ENCODE assay signal across 9 cellular contexts in the genomic region with DNA sequence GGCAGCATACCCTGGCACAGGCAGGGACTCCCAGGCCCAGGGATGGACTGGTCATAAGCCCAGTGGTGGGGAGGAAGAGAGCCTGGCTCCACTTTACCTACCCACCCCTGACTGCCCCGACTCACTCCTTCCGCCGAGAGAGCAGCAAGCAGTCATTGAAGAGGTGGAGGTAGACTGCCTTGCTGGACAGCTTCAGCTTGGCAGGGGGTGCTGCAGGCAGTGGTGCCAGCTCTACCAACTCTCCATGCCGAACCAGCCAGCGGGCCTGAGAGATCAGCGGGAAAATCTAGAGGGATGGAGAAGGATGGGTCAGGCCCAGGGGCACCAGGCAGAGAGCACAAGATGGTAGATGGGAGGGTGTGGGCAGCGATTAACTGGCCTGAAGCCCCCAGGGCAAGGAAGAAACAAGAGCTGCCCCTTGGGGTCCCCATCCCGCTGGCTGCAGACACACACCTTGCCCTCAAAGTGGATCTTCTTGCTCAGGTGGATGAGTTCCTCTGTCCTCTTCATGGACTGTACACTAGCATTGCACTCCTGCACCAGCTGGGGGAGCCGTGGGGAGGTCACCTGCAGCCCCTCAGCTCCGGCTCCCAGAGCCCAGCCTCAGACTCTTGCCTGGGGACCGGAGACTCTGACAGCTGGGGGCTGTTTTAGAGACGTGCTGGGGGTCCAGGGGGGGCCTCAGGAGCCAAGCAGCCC.
DNase-seq lines count a peak whose midpoint lies in the region; ATAC-seq and TF ChIP-seq lines count a peak whose summit lies in the region.
"Had no signal": no experiment of that assay in that cellular context is flagged by ENCODE, and none has a peak within 500 bp of the region (broad histone marks: within the 10 kb centered on the region; RNA-seq: fewer than 3 reads in every experiment).

No MANE protein-coding gene starts in this region.

- H3K27me3 Mint-ChIP-seq in T-helper 1 cell treated with Interleukin-12 subunit alpha and Interleukin-12 subunit beta and Interleukin-4 antibody, amounts not matched to agents 30 μg/mL and 1 μg/mL, for 36 hours (ENCODE audit: low read depth), result no peaks in the 10 kb centered on the region
- H3K27me3 Mint-ChIP-seq in stimulated activated naive B cell treated with anti-CD40 and anti-IgM and Interleukin-4, amounts not matched to agents 10 μg/mL and 1 μg/mL and 100 μg/mL, for 72 hours, result no peaks in the 10 kb centered on the region

- H3K4me3 ChIP-seq in GM12864 (ENCODE audit: low read depth, low read length) (no peak overlapping the region), epithelial cell of esophagus (ENCODE audit: low read length) (no peak overlapping the region)

- H3K9me3 Mint-ChIP-seq in T-helper 1 cell treated with Interleukin-12 subunit alpha and Interleukin-12 subunit beta and Interleukin-4 antibody, amounts not matched to agents 30 μg/mL and 1 μg/mL, for 36 hours, result no peaks in the 10 kb centered on the region
- H3K9me3 Mint-ChIP-seq in stimulated activated naive B cell treated with anti-CD40 and anti-IgM and Interleukin-4, amounts not matched to agents 10 μg/mL and 1 μg/mL and 100 μg/mL, for 72 hours, result no peaks in the 10 kb centered on the region
- H3K9me3 Mint-ChIP-seq: activated naive CD4-positive, alpha-beta T cell treated with anti-CD3 and anti-CD28 coated beads, Interleukin-2, amount 50 U/mL, for 72 hours had no signal

- H3K4me1 Mint-ChIP-seq in T-helper 1 cell treated with Interleukin-12 subunit alpha and Interleukin-12 subunit beta and Interleukin-4 antibody, amounts not matched to agents 30 μg/mL and 1 μg/mL, for 36 hours (ENCODE audit: low read depth), result peaks cover 3% of the 10 kb centered on the region
- peaks cover 8 to 17% of the 10 kb centered on the region in 2 donors for H3K4me1 Mint-ChIP-seq in stimulated activated naive B cell treated with anti-CD40 and anti-IgM and Interleukin-4, amounts not matched to agents 10 μg/mL and 1 μg/mL and 100 μg/mL, for 72 hours

- no peak overlapping the region for H3K27ac Mint-ChIP-seq in T-helper 1 cell treated with Interleukin-12 subunit alpha and Interleukin-12 subunit beta and Interleukin-4 antibody, amounts not matched to agents 30 μg/mL and 1 μg/mL, for 36 hours
- H3K27ac Mint-ChIP-seq in stimulated activated naive B cell treated with anti-CD40 and anti-IgM and Interleukin-4, amounts not matched to agents 10 μg/mL and 1 μg/mL and 100 μg/mL, for 72 hours, result peak overlapping the region; percentile 85

- TF ChIP-seq CTCF in 22Rv1 (IDR thresholded peaks at IDR 0.05) (peak; percentile 60), GM12864 (IDR thresholded peaks at IDR 0.05; ENCODE audit: low read depth, low read length, missing control alignments) (peak; percentile 29), epithelial cell of esophagus (IDR thresholded peaks at IDR 0.05; ENCODE audit: insufficient read depth, low read depth, low read length, missing control alignments) (peak; percentile 25)

- peak overlapping the region; percentile 50 for H3K4me3 Mint-ChIP-seq in T-helper 1 cell treated with Interleukin-12 subunit alpha and Interleukin-12 subunit beta and Interleukin-4 antibody, amounts not matched to agents 30 μg/mL and 1 μg/mL, for 36 hours
- peak overlapping the region in 1 of 2 donors; percentile 54 for H3K4me3 Mint-ChIP-seq in stimulated activated naive B cell treated with anti-CD40 and anti-IgM and Interleukin-4, amounts not matched to agents 10 μg/mL and 1 μg/mL and 100 μg/mL, for 72 hours

- peaks cover 7% of the 10 kb centered on the region for H3K36me3 Mint-ChIP-seq in T-helper 1 cell treated with Interleukin-12 subunit alpha and Interleukin-12 subunit beta and Interleukin-4 antibody, amounts not matched to agents 30 μg/mL and 1 μg/mL, for 36 hours (ENCODE audit: low read depth)
- peaks cover 11 to 14% of the 10 kb centered on the region in 2 donors for H3K36me3 Mint-ChIP-seq in stimulated activated naive B cell treated with anti-CD40 and anti-IgM and Interleukin-4, amounts not matched to agents 10 μg/mL and 1 μg/mL and 100 μg/mL, for 72 hours
- H3K36me3 Mint-ChIP-seq: activated naive CD4-positive, alpha-beta T cell treated with anti-CD3 and anti-CD28 coated beads, Interleukin-2, amount 50 U/mL, for 72 hours had no signal

- DNase-seq in GM12864 (ENCODE audit: low read depth) (no peak), epithelial cell of esophagus (ENCODE audit: low read depth) (peak; percentile 49), hippocampal formation (lab: John Stamatoyannopoulos, UW) (no peak), SW480 (ENCODE audit: low spot score) (no peak)
- DNase-seq in stimulated activated naive B cell treated with anti-CD40 and anti-IgM and Interleukin-4, amounts not matched to agents 10 μg/mL and 1 μg/mL and 100 μg/mL, for 72 hours, result no peak

- ATAC-seq in stimulated activated naive B cell treated with anti-CD40 and anti-IgM and Interleukin-4, amounts not matched to agents 10 μg/mL and 1 μg/mL and 100 μg/mL, for 72 hours (replicated peaks), result no peak
- no peak for ATAC-seq in GM19452 (IDR thresholded peaks at IDR 0.05; ENCODE audit: unreplicated experiment)
- ATAC-seq: activated naive CD4-positive, alpha-beta T cell treated with anti-CD3 and anti-CD28 coated beads, Interleukin-2, amount 50 U/mL, for 72 hours had no signal

- no peak overlapping the region for H3K27ac ChIP-seq in 22Rv1
